ENCODE assay signal across 14 cellular contexts in genomic region chr4:85610450-85610849, GRCh38.
DNase-seq lines count a peak whose midpoint lies in the region; ATAC-seq, FAIRE-seq and TF ChIP-seq lines count a peak whose summit lies in the region.
"Had no signal": no experiment of that assay in that cellular context is flagged by ENCODE, and none has a peak within 500 bp of the region (broad histone marks: within the 10 kb centered on the region; RNA-seq: fewer than 3 reads in every experiment).

No MANE protein-coding gene starts in this region.

- no peak overlapping the region for H3K27ac Mint-ChIP-seq in activated T-helper 17 cell treated with anti-CD3 and anti-CD28 coated beads, Interleukin-2, amount 50 U/mL, for 72 hours
- H3K27ac Mint-ChIP-seq in H9: no peak overlapping the region

- no peaks in the 10 kb centered on the region for H3K79me1 ChIP-seq in H9 (ENCODE audit: insufficient read depth, low read depth, low read length, poor library complexity, severe bottlenecking)

- H3K4me1 Mint-ChIP-seq in activated T-helper 17 cell treated with anti-CD3 and anti-CD28 coated beads, Interleukin-2, amount 50 U/mL, for 72 hours: no peaks in the 10 kb centered on the region
- no peaks in the 10 kb centered on the region; a peak in 1 of 4 replicates for H3K4me1 Mint-ChIP-seq in H9

- H3K27me3 Mint-ChIP-seq in activated T-helper 17 cell treated with anti-CD3 and anti-CD28 coated beads, Interleukin-2, amount 50 U/mL, for 72 hours: no peaks in the 10 kb centered on the region
- H3K27me3 Mint-ChIP-seq in H9 (ENCODE audit: low read depth): no peaks in the 10 kb centered on the region

- no peak overlapping the region for H2BK20ac ChIP-seq in H9 (ENCODE audit: low read depth, low read length, poor library complexity, severe bottlenecking)

- no peak overlapping the region for H3K4me3 ChIP-seq in pancreas
- H3K4me3 ChIP-seq in right lobe of liver: no peak overlapping the region
- no peak overlapping the region for H3K4me3 ChIP-seq in BE2C (ENCODE audit: low read depth, low read length)
- H3K4me3 ChIP-seq: thyroid gland had no signal

- no peak overlapping the region for H3K14ac ChIP-seq in H9 (ENCODE audit: insufficient read depth, low read length)

- H2AK5ac ChIP-seq in H9 (ENCODE audit: insufficient read length, low read length): no peak overlapping the region

- H3K9me3 ChIP-seq in H9 (ENCODE audit: control insufficient read depth, low read depth, low read length) (no peaks in the 10 kb centered on the region), pancreas (no peaks in the 10 kb centered on the region), right lobe of liver (no peaks in the 10 kb centered on the region), BE2C (no peaks in the 10 kb centered on the region)
- H3K9me3 ChIP-seq: thyroid gland had no signal

- no peak overlapping the region for H3K23ac ChIP-seq in H9 (ENCODE audit: insufficient read length, low read depth, low read length)

- WGBS in H9 (ENCODE audit: extremely low coverage, insufficient read length, low lambda C conversion rate): no CpG with 5 or more reads among the region's 2 CpGs
- 88 to 94% methylated on average over 2 of the region's 2 CpGs for WGBS in pancreas, 2 donors
- WGBS in right lobe of liver (ENCODE audit: insufficient coverage, low coverage, low lambda C conversion rate, missing lambda C conversion rate): 89% methylated on average over 2 of the region's 2 CpGs

- no peak overlapping the region for H3K4ac ChIP-seq in H9 (ENCODE audit: low read depth, low read length)

- TF ChIP-seq CTCF in H9 (conservative IDR thresholded peaks at IDR 0.05) (no peak), pancreas (IDR thresholded peaks at IDR 0.05) (no peak), right lobe of liver (IDR thresholded peaks at IDR 0.05) (no peak), BE2C (IDR thresholded peaks at IDR 0.05; ENCODE audit: low read depth, low read length) (no peak)

- ATAC-seq in GM18868 (IDR thresholded peaks at IDR 0.05; ENCODE audit: unreplicated experiment) (peak; percentile 79), GM21390 (IDR thresholded peaks at IDR 0.05; ENCODE audit: unreplicated experiment) (peak; percentile 91), HG03064 (IDR thresholded peaks at IDR 0.05; ENCODE audit: low read depth, unreplicated experiment) (peak; percentile 82), pancreas (no peak), right lobe of liver (no peak)
- ATAC-seq in activated T-helper 17 cell treated with anti-CD3 and anti-CD28 coated beads, Interleukin-2, amount 50 U/mL, for 72 hours (replicated peaks): peak; percentile 59

- H2BK5ac ChIP-seq in H9 (ENCODE audit: insufficient read length, low read length): no peak overlapping the region

- H2BK12ac ChIP-seq in H9 (ENCODE audit: insufficient read length, low read depth, low read length): no peak overlapping the region

- no peak for FAIRE-seq in pancreas (lab: Jason Lieb, UNC)
- FAIRE-seq: endothelial cell of umbilical vein, H54 had no signal

- no peaks in the 10 kb centered on the region for H3K27me3 ChIP-seq in H9 (ENCODE audit: insufficient read depth, low read length)
- no peaks in the 10 kb centered on the region for H3K27me3 ChIP-seq in pancreas
- H3K27me3 ChIP-seq in right lobe of liver: no peaks in the 10 kb centered on the region
- no peaks in the 10 kb centered on the region for H3K27me3 ChIP-seq in BE2C
- H3K27me3 ChIP-seq: thyroid gland had no signal

- H3T11ph ChIP-seq in H9 (ENCODE audit: low read length): no peak overlapping the region

- H3K36me3 ChIP-seq in pancreas (no peaks in the 10 kb centered on the region), right lobe of liver (no peaks in the 10 kb centered on the region), BE2C (no peaks in the 10 kb centered on the region)
- H3K36me3 ChIP-seq: thyroid gland had no signal

- no peaks in the 10 kb centered on the region for H3K79me2 ChIP-seq in H9 (ENCODE audit: insufficient read depth, low read length)

- no peak overlapping the region for H4K5ac ChIP-seq in H9 (ENCODE audit: insufficient read length, low read depth, low read length)

- H2AFZ ChIP-seq in H9 (ENCODE audit: low read length): no peak overlapping the region

- no peak overlapping the region for H2BK120ac ChIP-seq in H9 (ENCODE audit: low read depth, low read length, poor library complexity, severe bottlenecking)

- no peak overlapping the region for H4K8ac ChIP-seq in H9 (replicated peaks; ENCODE audit: insufficient read length, low read depth, low read length)

- intact Hi-C loops in pancreas (cut with DNase I) (no loop called here), right lobe of liver (cut with DNase I) (no loop called here)

- no peak overlapping the region for H2BK15ac ChIP-seq in H9 (ENCODE audit: low read depth, low read length)

- H3K4me1 ChIP-seq in H9 (ENCODE audit: insufficient read depth, low read length): no peaks in the 10 kb centered on the region
- H3K4me1 ChIP-seq in pancreas: peaks cover 0 to 10% (median 4%) of the 10 kb centered on the region in 3 donors
- no peaks in the 10 kb centered on the region for H3K4me1 ChIP-seq in right lobe of liver
- H3K4me1 ChIP-seq in BE2C: no peaks in the 10 kb centered on the region
- H3K4me1 ChIP-seq: thyroid gland had no signal

- no peak overlapping the region for H4K91ac ChIP-seq in H9 (ENCODE audit: insufficient read length, low read depth, low read length)

- no peak for DNase-seq in H9
- no peak for DNase-seq in pancreas
- no peak for DNase-seq in right lobe of liver
- no peak for DNase-seq in BE2C
- DNase-seq: anterior cingulate cortex; NCI-H1092; stimulated activated CD4-positive, alpha-beta T cell treated with anti-CD3 and anti-CD28 coated beads, Interleukin-1b, Interleukin-23, amount 100 ng/mL, for 48 hours; thyroid gland had no signal

- H3K9me3 Mint-ChIP-seq in activated T-helper 17 cell treated with anti-CD3 and anti-CD28 coated beads, Interleukin-2, amount 50 U/mL, for 72 hours: peaks cover 4% of the 10 kb centered on the region
- H3K9me3 Mint-ChIP-seq in H9: no peaks in the 10 kb centered on the region

- no peaks in the 10 kb centered on the region for H3K36me3 Mint-ChIP-seq in activated T-helper 17 cell treated with anti-CD3 and anti-CD28 coated beads, Interleukin-2, amount 50 U/mL, for 72 hours (ENCODE audit: low read depth)
- no peaks in the 10 kb centered on the region for H3K36me3 Mint-ChIP-seq in H9 (ENCODE audit: insufficient read depth in 1 of 3, low read depth in 3 of 3)

- H3K4me2 ChIP-seq in H9 (ENCODE audit: insufficient read depth, insufficient read length, low read length): no peak overlapping the region

- H3K9ac ChIP-seq in H9 (ENCODE audit: extremely low read depth, insufficient read length, low read length): no peak overlapping the region

- no peak overlapping the region for H3K56ac ChIP-seq in H9 (ENCODE audit: insufficient read length, low read depth, low read length)

- H3K23me2 ChIP-seq in H9 (ENCODE audit: insufficient read length, low read depth, low read length, poor library complexity, severe bottlenecking): no peaks in the 10 kb centered on the region

- no peak overlapping the region for H3K27ac ChIP-seq in H9 (ENCODE audit: insufficient read length, low read depth, low read length)
- H3K27ac ChIP-seq in pancreas: no peak overlapping the region
- no peak overlapping the region for H3K27ac ChIP-seq in right lobe of liver
- H3K27ac ChIP-seq: thyroid gland had no signal

- H4K20me1 ChIP-seq in H9 (ENCODE audit: control insufficient read depth, insufficient read depth, insufficient read length): no peaks in the 10 kb centered on the region

- no peak for TF ChIP-seq POLR2A in right lobe of liver (IDR thresholded peaks at IDR 0.05)

- H3K18ac ChIP-seq in H9 (ENCODE audit: insufficient read length, low read depth, low read length): no peak overlapping the region

- no peak overlapping the region for H3K4me3 Mint-ChIP-seq in activated T-helper 17 cell treated with anti-CD3 and anti-CD28 coated beads, Interleukin-2, amount 50 U/mL, for 72 hours
- no peak overlapping the region for H3K4me3 Mint-ChIP-seq in H9

Comparison
In these comparisons a context has a peak if more than half of its experiments do, and no peak if none do; other contexts are left out.
1. ATAC-seq: peak in GM18868 (single experiment), GM21390 (single experiment), HG03064 (single experiment) and activated T-helper 17 cell treated with anti-CD3 and anti-CD28 coated beads, Interleukin-2, amount 50 U/mL, for 72 hours (single experiment); none in pancreas (0 of 4) and right lobe of liver (0 of 4).